8 cellular contexts compared by ENCODE assay signal in genomic region chr2:178413472-178414265, GRCh38. TPM values are rescaled to one million over a fixed set of nuclear protein-coding genes. Genes with fewer than 3 reads are reported as not detected.
A peak's percentile ranks its signal among the peaks of the same experiment; 100 is the strongest.
DNase-seq lines count a peak whose midpoint lies in the region; ATAC-seq and TF ChIP-seq lines count a peak whose summit lies in the region.

No MANE protein-coding gene starts in this region.

- peaks cover 11% of the 10 kb centered on the region for H3K4me1 Mint-ChIP-seq in activated CD4-positive, alpha-beta T cell treated with anti-CD3 and anti-CD28 coated beads for 36 hours

- POLR2A ChIA-PET in AG04450 (lab: Yijun Ruan, JAX) = interaction anchor here (0.6 to 1.9 kb wide), 6 partner anchors 9 to 268 kb away, joined by 3 to 12 read pairs (median 4); partner anchors contain the start of genes PJVK and PRKRA
- POLR2A ChIA-PET in activated CD4-positive, alpha-beta T cell treated with anti-CD3 and anti-CD28 coated beads for 36 hours (lab: Charles Lee) = interaction anchor here (0.6 to 1.6 kb wide), 3 partner anchors 37 to 641 kb away, joined by 3 to 4 read pairs (median 4); partner anchors contain the start of genes PJVK, PLEKHA3 and PRKRA

- H3K27me3 Mint-ChIP-seq in activated CD4-positive, alpha-beta T cell treated with anti-CD3 and anti-CD28 coated beads for 36 hours = no peaks in the 10 kb centered on the region

- no peak for TF ChIP-seq CTCF in AG04450 (IDR thresholded peaks at IDR 0.05; ENCODE audit: low read depth, low read length)

- H3K27ac Mint-ChIP-seq in activated CD4-positive, alpha-beta T cell treated with anti-CD3 and anti-CD28 coated beads for 36 hours = peak overlapping the region; percentile 71

- CTCF ChIA-PET in AG04450 (lab: Charles Lee) = interaction anchor here (0.5 to 9.7 kb wide), 45 partner anchors 10 to 507 kb away, joined by 3 to 389 read pairs (median 6); partner anchors contain the start of gene RBM45
- CTCF ChIA-PET in activated CD4-positive, alpha-beta T cell treated with anti-CD3 and anti-CD28 coated beads for 36 hours (lab: Charles Lee) = interaction anchor here (0.6 to 5.9 kb wide), 27 partner anchors 9 to 303 kb away, joined by 3 to 91 read pairs (median 6); partner anchors contain the start of genes PJVK, PRKRA and RBM45

- peak overlapping the region; percentile 55 for H3K4me3 ChIP-seq in AG04450 (ENCODE audit: low read depth, low read length)

- H3K9me3 ChIP-seq in AG04450 (ENCODE audit: control insufficient read depth, insufficient read depth, low read length) = no peaks in the 10 kb centered on the region

- no peaks in the 10 kb centered on the region for H3K27me3 ChIP-seq in AG04450 (ENCODE audit: control insufficient read depth, insufficient read depth, low read length)
- H3K27me3 ChIP-seq in layer of hippocampus (ENCODE audit: control insufficient read depth, insufficient read depth, low read length) = no peaks in the 10 kb centered on the region

- no peaks in the 10 kb centered on the region for H3K9me3 Mint-ChIP-seq in activated CD4-positive, alpha-beta T cell treated with anti-CD3 and anti-CD28 coated beads for 36 hours (ENCODE audit: low read depth)

- no peaks in the 10 kb centered on the region for H3K36me3 Mint-ChIP-seq in activated CD4-positive, alpha-beta T cell treated with anti-CD3 and anti-CD28 coated beads for 36 hours (ENCODE audit: low read depth)

- H3K4me3 Mint-ChIP-seq in activated CD4-positive, alpha-beta T cell treated with anti-CD3 and anti-CD28 coated beads for 36 hours = peak overlapping the region; percentile 67

- DNase-seq in AG04450 (ENCODE audit: low read depth, low spot score) = peak; percentile 20
- peak; percentile 95 for DNase-seq in NCI-H2227 (lab: John Stamatoyannopoulos, UW; ENCODE audit: unreplicated experiment)
- DNase-seq in activated CD4-positive, alpha-beta T cell treated with anti-CD3 and anti-CD28 coated beads for 36 hours = peak; percentile 88
- peak; percentile 37 to 70 (median 58) for DNase-seq in stimulated activated CD4-positive, alpha-beta T cell treated with anti-CD3 and anti-CD28 coated beads, Interleukin-1b, Interleukin-23, amount 100 ng/mL, for 24 hours (ENCODE audit: low read depth in 4 of 4, low spot score in 1 of 4)

- intact Hi-C loops in activated CD4-positive, alpha-beta T cell treated with anti-CD3 and anti-CD28 coated beads for 36 hours (cut with DNase I, micrococcal nuclease) = loop anchor here (1.0 to 10.0 kb wide), 11 partner anchors 16 to 799 kb away; partner anchors contain the start of genes RBM45 (in 2 of the 2), FKBP7 (in 1 of the 2) and OSBPL6 (in 1 of the 2)

- H3K27ac ChIP-seq in AG04450 (ENCODE audit: low read depth, low read length) = peak overlapping the region; percentile 95
- H3K27ac ChIP-seq in cingulate gyrus (ENCODE audit: low read depth, low read length) = peak overlapping the region; percentile 80
- H3K27ac ChIP-seq in layer of hippocampus (ENCODE audit: low read depth, low read length) = peak overlapping the region; percentile 76

- peak; percentile 85 for ATAC-seq in GM18907 (IDR thresholded peaks at IDR 0.05; ENCODE audit: unreplicated experiment)
- ATAC-seq in HG03135 (IDR thresholded peaks at IDR 0.05; ENCODE audit: unreplicated experiment) = peak; percentile 78
- peak; percentile 82 for ATAC-seq in activated CD4-positive, alpha-beta T cell treated with anti-CD3 and anti-CD28 coated beads for 36 hours

RNA-seq across cellular contexts. Expression of gene PRKRA, which starts 37.3 kb away (rescaled TPM):
- polyA plus RNA-seq in AG04450 (2011; rRNA removed) = 47.5 and 58.6 TPM in 2 replicates
- 30.2 and 43.4 TPM in 2 replicates for polyA minus RNA-seq in AG04450 (2011; rRNA and poly(A)+ RNA removed)
- 10 to 100 TPM; 63.5 to 65.1 TPM for total RNA-seq in activated CD4-positive, alpha-beta T cell treated with anti-CD3 and anti-CD28 coated beads for 36 hours

RNA-seq across cellular contexts. Expression of gene PJVK, which starts 37.5 kb away (rescaled TPM):
- 2.1 and 3.4 TPM in 2 replicates for polyA plus RNA-seq in AG04450 (2011; rRNA removed)
- polyA minus RNA-seq in AG04450 (2011; rRNA and poly(A)+ RNA removed) = 1.6 and 1.7 TPM in 2 replicates
- total RNA-seq in activated CD4-positive, alpha-beta T cell treated with anti-CD3 and anti-CD28 coated beads for 36 hours = 1 to 10 TPM; 1.9 to 2.4 TPM

Comparison
In these comparisons a context has a peak if more than half of its experiments do, and no peak if none do; other contexts are left out.
1. Peak in every context shown above with its lines: DNase-seq, ATAC-seq, H3K4me3 ChIP-seq and H3K27ac ChIP-seq.
2. DNase-seq: peak in every context shown above with its lines; median percentile 95 in NCI-H2227; 88 in activated CD4-positive, alpha-beta T cell treated with anti-CD3 and anti-CD28 coated beads for 36 hours; 58 in stimulated activated CD4-positive, alpha-beta T cell treated with anti-CD3 and anti-CD28 coated beads, Interleukin-1b, Interleukin-23, amount 100 ng/mL, for 24 hours; 20 in AG04450.